In genomic region chr14:100342826-100343225, GRCh38 we compare ENCODE assay signal across 14 cellular contexts. TPM values are rescaled to one million over a fixed set of nuclear protein-coding genes. Genes with fewer than 3 reads are reported as not detected.
DNase-seq lines count a peak whose midpoint lies in the region; ATAC-seq and TF ChIP-seq lines count a peak whose summit lies in the region.
"Not testable (repeated sequence)": the region's sequence is repeated elsewhere in the genome, so short reads cannot be mapped to it uniquely, and the experiment has no call there.
"Had no signal": no experiment of that assay in that cellular context is flagged by ENCODE, and none has a peak within 500 bp of the region (broad histone marks: within the 10 kb centered on the region; RNA-seq: fewer than 3 reads in every experiment).

No MANE protein-coding gene starts in this region.

- H3K27me3 ChIP-seq in HL-60 (ENCODE audit: insufficient read depth, poor library complexity, severe bottlenecking), result not testable (repeated sequence)

- not testable (repeated sequence) for H3K4me3 Mint-ChIP-seq in activated naive CD4-positive, alpha-beta T cell treated with anti-CD3 and anti-CD28 coated beads for 36 hours; dendritic cell treated with granulocyte-macrophage colony-stimulating factor and Interleukin-4, amounts not matched to agents 40 ng/mL and 50 ng/mL, for 4 days; memory B cell; osteocyte (ENCODE audit: unreplicated experiment); stimulated activated naive B cell treated with anti-CD40 and anti-IgM and Interleukin-4, amounts not matched to agents 10 μg/mL and 1 μg/mL and 100 μg/mL, for 72 hours

- intact Hi-C loops in activated naive CD4-positive, alpha-beta T cell treated with anti-CD3 and anti-CD28 coated beads for 36 hours (cut with micrococcal nuclease), result not testable (repeated sequence)
- intact Hi-C loops in dendritic cell treated with granulocyte-macrophage colony-stimulating factor and Interleukin-4, amounts not matched to agents 40 ng/mL and 50 ng/mL, for 4 days (cut with micrococcal nuclease), result loop anchor here (5.0 kb wide), 1 partner anchor 36 kb away; the partner anchor contains the start of gene SLC25A29

- H3K9me3 Mint-ChIP-seq in activated naive CD4-positive, alpha-beta T cell treated with anti-CD3 and anti-CD28 coated beads for 36 hours; dendritic cell treated with granulocyte-macrophage colony-stimulating factor and Interleukin-4, amounts not matched to agents 40 ng/mL and 50 ng/mL, for 4 days; memory B cell; osteocyte (ENCODE audit: unreplicated experiment); stimulated activated naive B cell treated with anti-CD40 and anti-IgM and Interleukin-4, amounts not matched to agents 10 μg/mL and 1 μg/mL and 100 μg/mL, for 72 hours: not testable (repeated sequence)

- CTCF ChIA-PET in activated naive CD4-positive, alpha-beta T cell treated with anti-CD3 and anti-CD28 coated beads for 36 hours (lab: Charles Lee), result not testable (repeated sequence)

- peak overlapping the region; percentile 1; the same call in 1 of the 2 replicates for H3K27ac ChIP-seq in HL-60 (replicated peaks)

- not testable (repeated sequence) for DNase-seq in HL-60 (ENCODE audit: low read depth in 1 of 2, low spot score in 1 of 2); activated naive CD4-positive, alpha-beta T cell treated with anti-CD3 and anti-CD28 coated beads for 36 hours; memory B cell (ENCODE audit: low spot score in 2 of 2); osteocyte (ENCODE audit: extremely low spot score, unreplicated experiment); stimulated activated naive B cell treated with anti-CD40 and anti-IgM and Interleukin-4, amounts not matched to agents 10 μg/mL and 1 μg/mL and 100 μg/mL, for 72 hours
- DNase-seq in activated CD4-positive, alpha-beta T cell treated with anti-CD3 and anti-CD28 coated beads for 48 hours, result peak; percentile 1
- peak; percentile 42 for DNase-seq in activated CD8-positive, alpha-beta memory T cell treated with anti-CD3 and anti-CD28 coated beads, Interleukin-2, amount 50 U/mL, for 48 hours

- not testable (repeated sequence) for H3K27me3 Mint-ChIP-seq in activated naive CD4-positive, alpha-beta T cell treated with anti-CD3 and anti-CD28 coated beads for 36 hours (ENCODE audit: low read depth); dendritic cell treated with granulocyte-macrophage colony-stimulating factor and Interleukin-4, amounts not matched to agents 40 ng/mL and 50 ng/mL, for 4 days; memory B cell; osteocyte (ENCODE audit: unreplicated experiment); stimulated activated naive B cell treated with anti-CD40 and anti-IgM and Interleukin-4, amounts not matched to agents 10 μg/mL and 1 μg/mL and 100 μg/mL, for 72 hours

- peaks cover 71% of the 10 kb centered on the region for H3K36me3 Mint-ChIP-seq in activated naive CD4-positive, alpha-beta T cell treated with anti-CD3 and anti-CD28 coated beads for 36 hours (ENCODE audit: low read depth)
- H3K36me3 Mint-ChIP-seq in dendritic cell treated with granulocyte-macrophage colony-stimulating factor and Interleukin-4, amounts not matched to agents 40 ng/mL and 50 ng/mL, for 4 days (ENCODE audit: low read depth), result peaks cover 91% of the 10 kb centered on the region
- H3K36me3 Mint-ChIP-seq in memory B cell, result peaks cover 24% of the 10 kb centered on the region
- H3K36me3 Mint-ChIP-seq in osteocyte (ENCODE audit: unreplicated experiment), result peaks cover 47% of the 10 kb centered on the region
- H3K36me3 Mint-ChIP-seq in stimulated activated naive B cell treated with anti-CD40 and anti-IgM and Interleukin-4, amounts not matched to agents 10 μg/mL and 1 μg/mL and 100 μg/mL, for 72 hours, result peaks cover 57 to 78% of the 10 kb centered on the region in 2 donors

- H3K27ac Mint-ChIP-seq in activated naive CD4-positive, alpha-beta T cell treated with anti-CD3 and anti-CD28 coated beads for 36 hours, result peak overlapping the region; percentile 89
- peak overlapping the region; percentile 96 for H3K27ac Mint-ChIP-seq in dendritic cell treated with granulocyte-macrophage colony-stimulating factor and Interleukin-4, amounts not matched to agents 40 ng/mL and 50 ng/mL, for 4 days
- H3K27ac Mint-ChIP-seq in memory B cell, result peak overlapping the region; percentile 65
- peak overlapping the region; percentile 16 for H3K27ac Mint-ChIP-seq in osteocyte (ENCODE audit: unreplicated experiment)
- peak overlapping the region; percentile 89 for H3K27ac Mint-ChIP-seq in stimulated activated naive B cell treated with anti-CD40 and anti-IgM and Interleukin-4, amounts not matched to agents 10 μg/mL and 1 μg/mL and 100 μg/mL, for 72 hours

- not testable (repeated sequence) for ATAC-seq in memory B cell (ENCODE audit: low read depth); stimulated activated naive B cell treated with anti-CD40 and anti-IgM and Interleukin-4, amounts not matched to agents 10 μg/mL and 1 μg/mL and 100 μg/mL, for 72 hours (replicated peaks)

- H3K4me3 ChIP-seq in HL-60 (replicated peaks; ENCODE audit: insufficient read depth, low read length), result not testable (repeated sequence)

- peaks cover 35% of the 10 kb centered on the region for H3K4me1 Mint-ChIP-seq in activated naive CD4-positive, alpha-beta T cell treated with anti-CD3 and anti-CD28 coated beads for 36 hours (ENCODE audit: low read depth)
- peaks cover 66% of the 10 kb centered on the region for H3K4me1 Mint-ChIP-seq in dendritic cell treated with granulocyte-macrophage colony-stimulating factor and Interleukin-4, amounts not matched to agents 40 ng/mL and 50 ng/mL, for 4 days (ENCODE audit: low read depth)
- H3K4me1 Mint-ChIP-seq in memory B cell (peaks cover 13% of the 10 kb centered on the region), osteocyte (ENCODE audit: unreplicated experiment) (peaks cover 19% of the 10 kb centered on the region)
- H3K4me1 Mint-ChIP-seq in stimulated activated naive B cell treated with anti-CD40 and anti-IgM and Interleukin-4, amounts not matched to agents 10 μg/mL and 1 μg/mL and 100 μg/mL, for 72 hours, result peaks cover 28 to 48% of the 10 kb centered on the region in 2 donors

- not testable (repeated sequence) for TF ChIP-seq CTCF in HL-60 (IDR thresholded peaks at IDR 0.05; ENCODE audit: insufficient read depth, low read length); osteocyte (IDR thresholded peaks at IDR 0.05)

RNA-seq across cellular contexts. Expression of gene SLC25A47, which starts 19.7 kb away (rescaled TPM):
- total RNA-seq in activated naive CD4-positive, alpha-beta T cell treated with anti-CD3 and anti-CD28 coated beads for 36 hours, result not detected
- total RNA-seq in osteocyte, result not detected in 2 replicates
- total RNA-seq: A172; CD4-positive, alpha-beta memory T cell; G401; GM12878; H4; HFFc6 had no signal

RNA-seq across cellular contexts. Expression of gene WDR25, which starts 33.5 kb away (rescaled TPM):
- 1 to 10 TPM; 6.0 to 6.6 TPM for total RNA-seq in activated naive CD4-positive, alpha-beta T cell treated with anti-CD3 and anti-CD28 coated beads for 36 hours
- total RNA-seq in osteocyte, result 15.5 and 20.0 TPM in 2 replicates

RNA-seq across cellular contexts. Expression of gene SLC25A29, which starts 36.6 kb away (rescaled TPM):
- 1 to 10 TPM; 8.9 to 9.8 TPM for total RNA-seq in activated naive CD4-positive, alpha-beta T cell treated with anti-CD3 and anti-CD28 coated beads for 36 hours
- total RNA-seq in osteocyte, result 57.0 and 58.8 TPM in 2 replicates

Comparison
In these comparisons a context has a peak if more than half of its experiments do, and no peak if none do; other contexts are left out.
1. H3K27ac Mint-ChIP-seq: peak in every context shown above with its lines; median percentile 96 in dendritic cell treated with granulocyte-macrophage colony-stimulating factor and Interleukin-4, amounts not matched to agents 40 ng/mL and 50 ng/mL, for 4 days; 89 in activated naive CD4-positive, alpha-beta T cell treated with anti-CD3 and anti-CD28 coated beads for 36 hours; 89 in stimulated activated naive B cell treated with anti-CD40 and anti-IgM and Interleukin-4, amounts not matched to agents 10 μg/mL and 1 μg/mL and 100 μg/mL, for 72 hours; 65 in memory B cell; 16 in osteocyte.